In genomic region chr12:119835068-119835467, GRCh38 we compare ENCODE assay signal across 1 cellular context.
TF ChIP-seq lines count a peak whose summit lies in the region.

No MANE protein-coding gene starts in this region.

TF ChIP-seq in H1, 55 proteins besides CTCF, POLR2A, EP300 and RAD21:
- TF ChIP-seq ATF3 (IDR thresholded peaks at IDR 0.05; ENCODE audit: insufficient read depth, low read depth, low read length), result no peak
- TF ChIP-seq, protein P1, sequence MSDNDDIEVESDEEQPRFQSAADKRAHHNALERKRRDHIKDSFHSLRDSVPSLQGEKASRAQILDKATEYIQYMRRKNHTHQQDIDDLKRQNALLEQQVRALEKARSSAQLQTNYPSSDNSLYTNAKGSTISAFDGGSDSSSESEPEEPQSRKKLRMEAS (IDR thresholded peaks at IDR 0.05), result no peak
- TF ChIP-seq JUND (IDR thresholded peaks at IDR 0.05; ENCODE audit: low read length), result no peak
- TF ChIP-seq ASH2L (IDR thresholded peaks at IDR 0.05; ENCODE audit: low read length), result no peak
- no peak for TF ChIP-seq SP1 (IDR thresholded peaks at IDR 0.05; ENCODE audit: low read depth, low read length)
- TF ChIP-seq GABPA (IDR thresholded peaks at IDR 0.05; ENCODE audit: borderline replicate concordance, insufficient read depth, low read length), result no peak
- no peak for TF ChIP-seq SRF (IDR thresholded peaks at IDR 0.05; ENCODE audit: low read depth, low read length)
- TF ChIP-seq NANOG (IDR thresholded peaks at IDR 0.05; ENCODE audit: insufficient read depth, low read depth, low read length, poor library complexity, severe bottlenecking), result no peak
- TF ChIP-seq TBP (IDR thresholded peaks at IDR 0.05; ENCODE audit: low read depth, low read length), result no peak
- no peak for TF ChIP-seq CBX8 (IDR thresholded peaks at IDR 0.05; ENCODE audit: borderline replicate concordance, low read depth, low read length)
- no peak for TF ChIP-seq BCL11A (IDR thresholded peaks at IDR 0.05; ENCODE audit: low read depth in 2 of 2, low read length in 2 of 2)
- TF ChIP-seq EGR1 (IDR thresholded peaks at IDR 0.05; ENCODE audit: borderline replicate concordance, low read depth, low read length), result no peak
- TF ChIP-seq SP4 (IDR thresholded peaks at IDR 0.05; ENCODE audit: low read length), result no peak
- TF ChIP-seq SIRT6 (IDR thresholded peaks at IDR 0.05; ENCODE audit: low read length), result no peak
- no peak for TF ChIP-seq KDM4A (IDR thresholded peaks at IDR 0.05; ENCODE audit: low read depth, low read length, severe bottlenecking)
- no peak for TF ChIP-seq HDAC2 (IDR thresholded peaks at IDR 0.05; ENCODE audit: borderline replicate concordance in 1 of 2, low read depth in 2 of 2, low read length in 2 of 2)
- TF ChIP-seq CREB1 (IDR thresholded peaks at IDR 0.05), result no peak
